In genomic region chr6:125956506-125957390, GRCh38 we compare ENCODE assay signal across 1 cellular context.
A peak's percentile ranks its signal among the peaks of the same experiment; 100 is the strongest.
TF ChIP-seq lines count a peak whose summit lies in the region.

HINT3 (plus strand) TSS chr6:125956770; CDS start chr6:125956978, 208 bp downstream.

TF ChIP-seq in K562, 482 proteins besides CTCF, POLR2A, EP300 and RAD21 (continued from another document and continues in another):
- TF ChIP-seq TFAP4 (CRISPR knock-in tag; IDR thresholded peaks at IDR 0.05; ENCODE audit: borderline replicate concordance) (peak; percentile 91), ZBTB26 (CRISPR knock-in tag; IDR thresholded peaks at IDR 0.05) (no peak), ZNF140 (CRISPR knock-in tag; IDR thresholded peaks at IDR 0.05) (no peak), POLR3A (IDR thresholded peaks at IDR 0.05; ENCODE audit: borderline replicate concordance, extremely low read depth, insufficient read depth, insufficient read length) (no peak), BRCA1 (IDR thresholded peaks at IDR 0.05) (no peak), BRCA1 (CRISPR knock-in tag; IDR thresholded peaks at IDR 0.05) (no peak), MCM7 (IDR thresholded peaks at IDR 0.05) (no peak), SIN3A (IDR thresholded peaks at IDR 0.05; ENCODE audit: borderline replicate concordance in 2 of 2, control insufficient read depth in 1 of 2, low read depth in 2 of 2, low read length in 2 of 2) (peak in 1 of 2 experiments; percentile 69; a peak in 1 of 4 replicates), SP1 (CRISPR knock-in tag; IDR thresholded peaks at IDR 0.05) (peak; percentile 90), SUPT5H (IDR thresholded peaks at IDR 0.05) (peak; percentile 66; the same call in 1 of the 2 replicates), ERF (CRISPR knock-in tag; IDR thresholded peaks at IDR 0.05) (no peak), PURB (CRISPR knock-in tag; IDR thresholded peaks at IDR 0.05; ENCODE audit: low read depth) (no peak), GABPB1 (CRISPR knock-in tag; IDR thresholded peaks at IDR 0.05) (peak; percentile 87), ZBTB8A (IDR thresholded peaks at IDR 0.05; ENCODE audit: partially characterized antibody) (no peak), NR2C2 (CRISPR knock-in tag; IDR thresholded peaks at IDR 0.05) (peak; percentile 90), NR2C2 (tag; IDR thresholded peaks at IDR 0.05) (peak; percentile 91), JUNB (CRISPR knock-in tag; conservative IDR thresholded peaks at IDR 0.05) (no peak), ZNF431 (CRISPR knock-in tag; IDR thresholded peaks at IDR 0.05) (no peak), SMARCA4 (IDR thresholded peaks at IDR 0.05) (no peak), ZC3H8 (IDR thresholded peaks at IDR 0.05) (no peak), TFAM (CRISPR knock-in tag; conservative IDR thresholded peaks at IDR 0.05) (no peak), KDM2B (CRISPR knock-in tag; IDR thresholded peaks at IDR 0.05) (no peak), MCM3 (IDR thresholded peaks at IDR 0.05) (no peak), GABPB2 (CRISPR knock-in tag; conservative IDR thresholded peaks at IDR 0.05) (no peak), HINFP (tag; conservative IDR thresholded peaks at IDR 0.05; ENCODE audit: low read depth) (no peak), ZC3H11A (IDR thresholded peaks at IDR 0.05; ENCODE audit: low read depth, low read length) (peak; percentile 59; the same call in 1 of the 2 replicates), JUN (IDR thresholded peaks at IDR 0.05; ENCODE audit: borderline replicate concordance, low read depth, low read length) (peak; percentile 89), JUN (CRISPR knock-in tag; IDR thresholded peaks at IDR 0.05; ENCODE audit: borderline replicate concordance) (peak; percentile 84; the same call in 1 of the 2 replicates), HDAC8 (tag; IDR thresholded peaks at IDR 0.05) (0 out of 2 replicates have a peak, but pooled peaks have one; percentile 46), ILK (tag; IDR thresholded peaks at IDR 0.05; ENCODE audit: borderline replicate concordance, low read depth) (no peak), CC2D1A (IDR thresholded peaks at IDR 0.05) (peak; percentile 94), ZNF436 (CRISPR knock-in tag; IDR thresholded peaks at IDR 0.05) (no peak), SMARCA5 (IDR thresholded peaks at IDR 0.05) (no peak; the same call in 1 of the 2 replicates), ATF7 (IDR thresholded peaks at IDR 0.05) (peak; percentile 97), RBM39 (optimal IDR thresholded peaks at IDR 0.05; ENCODE audit: low read depth, low read length) (no peak), NRF1 (conservative IDR thresholded peaks at IDR 0.05 in 1 of 2, IDR thresholded peaks at IDR 0.05 in 1 of 2) (peak; percentile 84 to 87), SOX6 (IDR thresholded peaks at IDR 0.05) (peak; percentile 80), ZKSCAN3 (CRISPR knock-in tag; IDR thresholded peaks at IDR 0.05) (no peak), ZNF655 (CRISPR knock-in tag; IDR thresholded peaks at IDR 0.05) (no peak), ELF1 (tag; IDR thresholded peaks at IDR 0.05) (peak; percentile 56), ZNF347 (CRISPR knock-in tag; IDR thresholded peaks at IDR 0.05; ENCODE audit: low read depth) (no peak), ARID1B (IDR thresholded peaks at IDR 0.05) (peak; percentile 59), BMI1 (IDR thresholded peaks at IDR 0.05; ENCODE audit: low read length) (no peak), RBM22 (IDR thresholded peaks at IDR 0.05; ENCODE audit: low read depth, low read length, poor library complexity, severe bottlenecking) (no peak), CUX1 (CRISPR knock-in tag; IDR thresholded peaks at IDR 0.05) (no peak), TRIM28 (IDR thresholded peaks at IDR 0.05) (peak; percentile 59), TEAD1 (CRISPR knock-in tag; IDR thresholded peaks at IDR 0.05) (peak in 1 of 2 experiments; percentile 96; a peak in 3 of 4 replicates), PHF20 (IDR thresholded peaks at IDR 0.05; ENCODE audit: partially characterized antibody) (peak; percentile 87), MYBL2 (IDR thresholded peaks at IDR 0.05; ENCODE audit: low read depth) (peak; percentile 65; the same call in 1 of the 2 replicates), MYBL2 (CRISPR knock-in tag; IDR thresholded peaks at IDR 0.05; ENCODE audit: borderline replicate concordance) (no peak), ETV1 (tag; conservative IDR thresholded peaks at IDR 0.05; ENCODE audit: low read depth) (peak; percentile 56)
- TF ChIP-seq, protein P1, sequence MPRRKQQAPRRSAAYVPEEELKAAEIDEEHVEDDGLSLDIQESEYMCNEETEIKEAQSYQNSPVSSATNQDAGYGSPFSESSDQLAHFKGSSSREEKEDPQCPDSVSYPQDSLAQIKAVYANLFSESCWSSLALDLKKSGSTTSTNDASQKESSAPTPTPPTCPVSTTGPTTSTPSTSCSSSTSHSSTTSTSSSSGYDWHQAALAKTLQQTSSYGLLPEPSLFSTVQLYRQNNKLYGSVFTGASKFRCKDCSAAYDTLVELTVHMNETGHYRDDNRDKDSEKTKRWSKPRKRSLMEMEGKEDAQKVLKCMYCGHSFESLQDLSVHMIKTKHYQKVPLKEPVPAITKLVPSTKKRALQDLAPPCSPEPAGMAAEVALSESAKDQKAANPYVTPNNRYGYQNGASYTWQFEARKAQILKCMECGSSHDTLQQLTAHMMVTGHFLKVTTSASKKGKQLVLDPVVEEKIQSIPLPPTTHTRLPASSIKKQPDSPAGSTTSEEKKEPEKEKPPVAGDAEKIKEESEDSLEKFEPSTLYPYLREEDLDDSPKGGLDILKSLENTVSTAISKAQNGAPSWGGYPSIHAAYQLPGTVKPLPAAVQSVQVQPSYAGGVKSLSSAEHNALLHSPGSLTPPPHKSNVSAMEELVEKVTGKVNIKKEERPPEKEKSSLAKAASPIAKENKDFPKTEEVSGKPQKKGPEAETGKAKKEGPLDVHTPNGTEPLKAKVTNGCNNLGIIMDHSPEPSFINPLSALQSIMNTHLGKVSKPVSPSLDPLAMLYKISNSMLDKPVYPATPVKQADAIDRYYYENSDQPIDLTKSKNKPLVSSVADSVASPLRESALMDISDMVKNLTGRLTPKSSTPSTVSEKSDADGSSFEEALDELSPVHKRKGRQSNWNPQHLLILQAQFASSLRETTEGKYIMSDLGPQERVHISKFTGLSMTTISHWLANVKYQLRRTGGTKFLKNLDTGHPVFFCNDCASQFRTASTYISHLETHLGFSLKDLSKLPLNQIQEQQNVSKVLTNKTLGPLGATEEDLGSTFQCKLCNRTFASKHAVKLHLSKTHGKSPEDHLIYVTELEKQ (CRISPR knock-in tag; IDR thresholded peaks at IDR 0.05) = no peak
- TF ChIP-seq, protein P2, sequence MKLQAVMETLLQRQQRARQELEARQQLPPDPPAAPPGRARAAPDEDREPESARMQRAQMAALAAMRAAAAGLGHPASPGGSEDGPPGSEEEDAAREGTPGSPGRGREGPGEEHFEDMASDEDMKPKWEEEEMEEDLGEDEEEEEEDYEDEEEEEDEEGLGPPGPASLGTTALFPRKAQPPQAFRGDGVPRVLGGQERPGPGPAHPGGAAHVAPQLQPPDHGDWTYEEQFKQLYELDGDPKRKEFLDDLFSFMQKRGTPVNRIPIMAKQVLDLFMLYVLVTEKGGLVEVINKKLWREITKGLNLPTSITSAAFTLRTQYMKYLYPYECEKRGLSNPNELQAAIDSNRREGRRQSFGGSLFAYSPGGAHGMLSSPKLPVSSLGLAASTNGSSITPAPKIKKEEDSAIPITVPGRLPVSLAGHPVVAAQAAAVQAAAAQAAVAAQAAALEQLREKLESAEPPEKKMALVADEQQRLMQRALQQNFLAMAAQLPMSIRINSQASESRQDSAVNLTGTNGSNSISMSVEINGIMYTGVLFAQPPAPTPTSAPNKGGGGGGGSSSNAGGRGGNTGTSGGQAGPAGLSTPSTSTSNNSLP (IDR thresholded peaks at IDR 0.05; ENCODE audit: borderline replicate concordance, low read depth, low read length) = no peak
- TF ChIP-seq, protein P3, sequence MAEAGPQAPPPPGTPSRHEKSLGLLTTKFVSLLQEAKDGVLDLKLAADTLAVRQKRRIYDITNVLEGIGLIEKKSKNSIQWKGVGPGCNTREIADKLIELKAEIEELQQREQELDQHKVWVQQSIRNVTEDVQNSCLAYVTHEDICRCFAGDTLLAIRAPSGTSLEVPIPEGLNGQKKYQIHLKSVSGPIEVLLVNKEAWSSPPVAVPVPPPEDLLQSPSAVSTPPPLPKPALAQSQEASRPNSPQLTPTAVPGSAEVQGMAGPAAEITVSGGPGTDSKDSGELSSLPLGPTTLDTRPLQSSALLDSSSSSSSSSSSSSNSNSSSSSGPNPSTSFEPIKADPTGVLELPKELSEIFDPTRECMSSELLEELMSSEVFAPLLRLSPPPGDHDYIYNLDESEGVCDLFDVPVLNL (CRISPR knock-in tag; IDR thresholded peaks at IDR 0.05; ENCODE audit: low read depth) = peak; percentile 79; the same call in 1 of the 2 replicates
- TF ChIP-seq, protein P4, sequence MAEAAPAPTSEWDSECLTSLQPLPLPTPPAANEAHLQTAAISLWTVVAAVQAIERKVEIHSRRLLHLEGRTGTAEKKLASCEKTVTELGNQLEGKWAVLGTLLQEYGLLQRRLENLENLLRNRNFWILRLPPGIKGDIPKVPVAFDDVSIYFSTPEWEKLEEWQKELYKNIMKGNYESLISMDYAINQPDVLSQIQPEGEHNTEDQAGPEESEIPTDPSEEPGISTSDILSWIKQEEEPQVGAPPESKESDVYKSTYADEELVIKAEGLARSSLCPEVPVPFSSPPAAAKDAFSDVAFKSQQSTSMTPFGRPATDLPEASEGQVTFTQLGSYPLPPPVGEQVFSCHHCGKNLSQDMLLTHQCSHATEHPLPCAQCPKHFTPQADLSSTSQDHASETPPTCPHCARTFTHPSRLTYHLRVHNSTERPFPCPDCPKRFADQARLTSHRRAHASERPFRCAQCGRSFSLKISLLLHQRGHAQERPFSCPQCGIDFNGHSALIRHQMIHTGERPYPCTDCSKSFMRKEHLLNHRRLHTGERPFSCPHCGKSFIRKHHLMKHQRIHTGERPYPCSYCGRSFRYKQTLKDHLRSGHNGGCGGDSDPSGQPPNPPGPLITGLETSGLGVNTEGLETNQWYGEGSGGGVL (CRISPR knock-in tag; IDR thresholded peaks at IDR 0.05) = no peak
